ENCODE assay signal across 8 cellular contexts in genomic region chr17:50146927-50147640, GRCh38. TPM values are rescaled to one million over a fixed set of nuclear protein-coding genes. Genes with fewer than 3 reads are reported as not detected.
A peak's percentile ranks its signal among the peaks of the same experiment; 100 is the strongest.
DNase-seq lines count a peak whose midpoint lies in the region; ATAC-seq, FAIRE-seq and TF ChIP-seq lines count a peak whose summit lies in the region.

No MANE protein-coding gene starts in this region.

- no peaks in the 10 kb centered on the region for H3K27me3 ChIP-seq in CD8-positive, alpha-beta T cell (ENCODE audit: insufficient read depth, low read length)
- H3K27me3 ChIP-seq in PC-3 (ENCODE audit: low read length) (no peaks in the 10 kb centered on the region), esophagus (ENCODE audit: control insufficient read depth in 1 of 2, insufficient read depth in 2 of 2, low read length in 2 of 2) (no peaks in the 10 kb centered on the region), pancreas (no peaks in the 10 kb centered on the region)

- H3K4me3 Mint-ChIP-seq in CD8-positive, alpha-beta T cell, result peak overlapping the region; percentile 91

- peak overlapping the region; percentile 84 for H3K27ac Mint-ChIP-seq in CD8-positive, alpha-beta T cell

- H3K79me2 ChIP-seq in PC-3 (ENCODE audit: low read length), result peaks cover 59% of the 10 kb centered on the region

- H3K9me3 Mint-ChIP-seq in CD8-positive, alpha-beta T cell, result no peaks in the 10 kb centered on the region

- H3K27me3 Mint-ChIP-seq in CD8-positive, alpha-beta T cell (ENCODE audit: low read depth), result no peaks in the 10 kb centered on the region

- peak overlapping the region; percentile 99 for H3K4me2 ChIP-seq in PC-3 (ENCODE audit: low read length)

- no TSS peak for BruUV-seq in PC-3 (replicated peaks; lab: Mats Ljungman, UMichigan)

- H3F3A ChIP-seq in PC-3 (ENCODE audit: low read length, unreplicated experiment), result no peaks in the 10 kb centered on the region

- H2AFZ ChIP-seq in PC-3 (ENCODE audit: low read length), result no peak overlapping the region

- no peaks in the 10 kb centered on the region for H3K9me3 ChIP-seq in CD8-positive, alpha-beta T cell (ENCODE audit: low read length)
- H3K9me3 ChIP-seq in PC-3 (ENCODE audit: low read length) (no peaks in the 10 kb centered on the region), esophagus (ENCODE audit: control insufficient read depth in 2 of 2, insufficient read depth in 1 of 2, low read depth in 1 of 2, low read length in 1 of 2) (no peaks in the 10 kb centered on the region), pancreas (no peaks in the 10 kb centered on the region)

- FAIRE-seq in pancreas (lab: Jason Lieb, UNC), result no peak

- peak overlapping the region; percentile 41 for H3K27ac ChIP-seq in CD8-positive, alpha-beta T cell (ENCODE audit: low read depth, low read length)
- H3K27ac ChIP-seq in PC-3 (ENCODE audit: low read length) (no peak overlapping the region), esophagus (ENCODE audit: low read depth in 2 of 2, low read length in 1 of 2) (peak overlapping the region; percentile 82 to 91), pancreas (peak overlapping the region in 3 of 4 donors; percentile 10 to 28 (median 23))

- POLR2A ChIA-PET in CD8-positive, alpha-beta T cell (lab: Charles Lee), result interaction anchor here (1.3 to 2.2 kb wide), 3 partner anchors 10 to 14 kb away, joined by 3 to 8 read pairs (median 5); no protein-coding TSS in a partner anchor
- POLR2A ChIA-PET in PC-3 (lab: Charles Lee; ENCODE audit: unreplicated experiment), result interaction anchor here (0.6 kb wide), 1 partner anchor 102 kb away, joined by 3 read pairs; no protein-coding TSS in a partner anchor

- no peaks in the 10 kb centered on the region for H3K9me2 ChIP-seq in PC-3 (replicated peaks; ENCODE audit: low read length)

- peaks cover 68% of the 10 kb centered on the region for H3K4me1 Mint-ChIP-seq in CD8-positive, alpha-beta T cell (ENCODE audit: low read depth)

- peaks cover 10% of the 10 kb centered on the region for H3K36me3 ChIP-seq in CD8-positive, alpha-beta T cell (ENCODE audit: insufficient read depth, low read length)
- H3K36me3 ChIP-seq in PC-3 (ENCODE audit: low read depth, low read length) (peaks cover 25% of the 10 kb centered on the region; the same call in 1 of the 2 replicates), esophagus (ENCODE audit: control insufficient read depth in 2 of 2, insufficient read depth in 2 of 2, low read length in 1 of 2) (peaks cover 14 to 27% of the 10 kb centered on the region in 2 donors), pancreas (peaks cover 0 to 19% (median 7%) of the 10 kb centered on the region in 3 donors)

- CTCF ChIA-PET in CD8-positive, alpha-beta T cell (lab: Charles Lee), result interaction anchor here (0.9 to 8.4 kb wide), 5 partner anchors 7 to 24 kb away, joined by 5 to 78 read pairs (median 10); no protein-coding TSS in a partner anchor
- CTCF ChIA-PET in PC-3 (lab: Charles Lee), result no interaction called here

- intact Hi-C loops in CD8-positive, alpha-beta T cell (cut with DNase I, micrococcal nuclease), result no loop called here
- intact Hi-C loops in PC-3 (cut with micrococcal nuclease) (no loop called here), pancreas (cut with DNase I) (no loop called here)

- no peak for TF ChIP-seq CTCF in CD8-positive, alpha-beta T cell (IDR thresholded peaks at IDR 0.05)
- TF ChIP-seq CTCF in PC-3 (conservative IDR thresholded peaks at IDR 0.05; ENCODE audit: low read depth, low read length), result no peak
- TF ChIP-seq CTCF in pancreas (IDR thresholded peaks at IDR 0.05), result no peak

- no peak for ATAC-seq in CD8-positive, alpha-beta T cell
- ATAC-seq in PC-3, result no peak
- no peak for ATAC-seq in pancreas
- no peak for ATAC-seq in HG03354 (IDR thresholded peaks at IDR 0.05; ENCODE audit: poor library complexity, severe bottlenecking, unreplicated experiment)

- peaks cover 38% of the 10 kb centered on the region for H4K20me1 ChIP-seq in PC-3 (ENCODE audit: low read length)

- H3K4me3 ChIP-seq in CD8-positive, alpha-beta T cell (ENCODE audit: low read depth, low read length), result peak overlapping the region; percentile 90
- H3K4me3 ChIP-seq in PC-3 (ENCODE audit: low read length), result peak overlapping the region; percentile 90
- H3K4me3 ChIP-seq in esophagus (ENCODE audit: low read depth in 1 of 2, low read length in 2 of 2), result peak overlapping the region; percentile 30 to 81
- H3K4me3 ChIP-seq in pancreas, result peak overlapping the region in 2 of 4 donors; percentile 70 to 93

- H3K9ac ChIP-seq in PC-3 (ENCODE audit: low read length), result no peak overlapping the region

- 16 to 29% methylated on average over 14 of the region's 14 CpGs for WGBS in esophagus, 2 donors
- 35 to 44% methylated on average over 14 of the region's 14 CpGs for WGBS in pancreas, 2 donors

- peaks cover 44% of the 10 kb centered on the region for H3K36me3 Mint-ChIP-seq in CD8-positive, alpha-beta T cell

- no peak for DNase-seq in CD8-positive, alpha-beta T cell
- DNase-seq in PC-3, result no peak
- peak in 2 of 6 donors; percentile 53 to 60 for DNase-seq in pancreas
- no peak for DNase-seq in stimulated activated CD4-positive, alpha-beta T cell treated with anti-CD3 and anti-CD28 coated beads, Interleukin-4, amount 100 ng/mL, for 4 hours
- DNase-seq in RKO (ENCODE audit: low spot score), result no peak
- no peak for DNase-seq in NCI-H524 treated with DMSO at 0.1 percent for 48 hours (lab: John Stamatoyannopoulos, UW)

- peaks cover 60% of the 10 kb centered on the region for H3K4me1 ChIP-seq in CD8-positive, alpha-beta T cell (ENCODE audit: insufficient read depth, low read length)
- H3K4me1 ChIP-seq in PC-3 (ENCODE audit: insufficient read depth, low read length) (peaks cover 30% of the 10 kb centered on the region), esophagus (ENCODE audit: control insufficient read depth in 2 of 2, insufficient read depth in 2 of 2, low read length in 1 of 2) (peaks cover 22 to 45% of the 10 kb centered on the region in 2 donors), pancreas (peaks cover 5 to 11% (median 10%) of the 10 kb centered on the region in 3 donors)

RNA-seq across cellular contexts. Expression of gene PPP1R9B, which starts 3.4 kb away (rescaled TPM):
- total RNA-seq in CD8-positive, alpha-beta T cell, result 10 to 100 TPM; 64.3 TPM
- total RNA-seq in PC-3 (2014; rRNA removed) (67.7 and 95.0 TPM in 2 replicates), pancreas (10 to 100 TPM; 13.5 to 34.6 (median 17.7) TPM)
- polyA plus RNA-seq in esophagus (10 to 100 TPM; 15.4 to 31.3 TPM), pancreas (10 to 100 TPM; 14.3 to 29.2 TPM)

RNA-seq across cellular contexts. Expression of gene SAMD14, which starts 17.1 kb away (rescaled TPM):
- total RNA-seq in CD8-positive, alpha-beta T cell, result under 1 TPM; 0.31 to 0.62 TPM
- total RNA-seq in PC-3 (2014; rRNA removed), result 0.11 and 0.17 TPM in 2 replicates
- under 1 TPM; 0.37 to 0.44 TPM for polyA plus RNA-seq in esophagus
- total RNA-seq in pancreas, result under 1 TPM; 0.09 to 0.90 (median 0.33) TPM
- polyA plus RNA-seq in pancreas, result 1 to 10 TPM in 1 of 2 donors, under 1 TPM in 1; 0.80 to 1.3 TPM

RNA-seq across cellular contexts. Expression of gene SGCA, which starts 18.7 kb away (rescaled TPM):
- under 1 TPM in 1 of 2 experiments, not detected in 1; 0.25 TPM for total RNA-seq in CD8-positive, alpha-beta T cell
- not detected in 2 replicates for total RNA-seq in PC-3 (2014; rRNA removed)
- 1 to 10 TPM; 7.1 to 10.0 TPM for polyA plus RNA-seq in esophagus
- 1 to 10 TPM in 2 of 6 donors, under 1 TPM in 1, not detected in 3; 0.31 to 1.1 (median 1.0) TPM for total RNA-seq in pancreas
- 1 to 10 TPM; 1.7 to 3.0 TPM for polyA plus RNA-seq in pancreas

RNA-seq across cellular contexts. Expression of gene PDK2, which starts 51.9 kb away (rescaled TPM):
- 10 to 100 TPM in 1 of 2 experiments, 1 to 10 TPM in 1; 8.4 to 10.4 TPM for total RNA-seq in CD8-positive, alpha-beta T cell
- total RNA-seq in PC-3 (2014; rRNA removed) (31.9 and 37.6 TPM in 2 replicates), pancreas (10 to 100 TPM; 15.3 to 50.0 (median 36.2) TPM)
- polyA plus RNA-seq in esophagus (10 to 100 TPM; 12.1 to 13.5 TPM), pancreas (10 to 100 TPM; 26.6 to 26.8 TPM)

RNA-seq across cellular contexts. Expression of gene COL1A1, which starts 54.3 kb away (rescaled TPM):
- 10 to 100 TPM; 37.2 to 43.8 TPM for total RNA-seq in CD8-positive, alpha-beta T cell
- total RNA-seq in PC-3 (2014; rRNA removed), result 30.6 and 56.2 TPM in 2 replicates
- polyA plus RNA-seq in esophagus, result 10 to 100 TPM; 11.8 to 12.8 TPM
- total RNA-seq in pancreas, result 100 to 1,000 TPM in 2 of 6 donors, 10 to 100 TPM in 3, 1 to 10 TPM in 1; 9.0 to 875 (median 36.6) TPM
- 10 to 100 TPM; 10.4 to 22.2 TPM for polyA plus RNA-seq in pancreas
